Comparison of ENCODE assay signal across 9 cellular contexts in the genomic region with DNA sequence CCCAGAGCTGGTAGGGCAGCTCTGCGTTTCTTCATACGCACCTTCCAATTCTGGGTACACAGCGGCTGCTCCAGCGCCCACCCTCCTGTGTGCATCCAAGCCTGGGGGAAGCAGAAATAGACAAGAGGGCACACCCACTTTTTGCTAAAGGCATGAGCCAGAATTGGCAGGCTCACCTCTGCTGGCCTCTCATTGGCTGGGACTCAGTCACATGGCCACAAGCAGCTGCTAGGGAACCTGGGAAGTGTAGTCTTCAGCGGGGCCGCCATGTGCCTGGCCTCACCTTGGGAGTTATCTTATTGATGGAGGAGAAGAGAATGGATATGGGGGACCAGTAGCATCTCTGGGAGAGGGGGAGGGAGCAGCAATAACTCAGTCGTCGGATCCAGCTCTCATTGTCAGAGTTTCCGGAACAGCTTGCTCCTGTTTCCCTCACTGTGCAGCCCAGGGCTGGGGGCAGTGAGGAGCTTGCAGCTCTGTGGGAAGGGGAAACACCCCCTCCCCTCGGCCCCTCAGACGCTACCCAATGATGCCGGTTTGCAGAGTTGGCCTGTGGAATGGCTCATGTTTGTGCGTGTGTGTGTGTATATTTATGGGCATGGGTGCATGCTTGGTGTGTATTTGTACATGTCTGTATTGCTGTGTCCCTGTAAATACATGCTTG. TPM values are rescaled to one million over a fixed set of nuclear protein-coding genes. Genes with fewer than 3 reads are reported as not detected.
DNase-seq lines count a peak whose midpoint lies in the region; ATAC-seq and TF ChIP-seq lines count a peak whose summit lies in the region.
"Had no signal": no experiment of that assay in that cellular context is flagged by ENCODE, and none has a peak within 500 bp of the region (broad histone marks: within the 10 kb centered on the region; RNA-seq: fewer than 3 reads in every experiment).

No MANE protein-coding gene starts in this region.

- POLR2A ChIA-PET in A673 (lab: Charles Lee; ENCODE audit: low non-redundant PET), result no interaction called here

- peaks cover 2% of the 10 kb centered on the region for H3K36me3 Mint-ChIP-seq in IgD-negative memory B cell
- H3K36me3 Mint-ChIP-seq in activated T-cell treated with anti-CD3 and anti-CD28 coated beads, Interleukin-2, amount 50 U/mL, for 4 hours (ENCODE audit: insufficient read depth), result no peaks in the 10 kb centered on the region

- H3K4me1 Mint-ChIP-seq in IgD-negative memory B cell, result peaks cover 11 to 15% (median 12%) of the 10 kb centered on the region in 3 donors
- H3K4me1 Mint-ChIP-seq in activated T-cell treated with anti-CD3 and anti-CD28 coated beads, Interleukin-2, amount 50 U/mL, for 4 hours (ENCODE audit: low read depth), result peaks cover 7% of the 10 kb centered on the region

- H3K27ac Mint-ChIP-seq in IgD-negative memory B cell, result peak overlapping the region in 2 of 3 donors; percentile 2 to 90

- ATAC-seq in GM19324 (IDR thresholded peaks at IDR 0.05; ENCODE audit: low FRiP score, unreplicated experiment), result peak; percentile 39
- ATAC-seq in activated T-cell treated with anti-CD3 and anti-CD28 coated beads, Interleukin-2, amount 50 U/mL, for 4 hours, result peak; percentile 99 to 100

- H3K27me3 ChIP-seq in A673 (replicated peaks; ENCODE audit: insufficient read depth, low read depth, low read length, poor library complexity) (no peaks in the 10 kb centered on the region), neutrophil (no peaks in the 10 kb centered on the region), testis (no peaks in the 10 kb centered on the region)

- BruUV-seq in A673 (replicated peaks; lab: Mats Ljungman, UMichigan), result no TSS peak

- H3K4me3 Mint-ChIP-seq in IgD-negative memory B cell, result peak overlapping the region in 2 of 4 donors; percentile 40 to 59
- H3K4me3 Mint-ChIP-seq in activated T-cell treated with anti-CD3 and anti-CD28 coated beads, Interleukin-2, amount 50 U/mL, for 4 hours, result peak overlapping the region; percentile 56

- intact Hi-C loops in A673 (cut with micrococcal nuclease; ENCODE audit: unreplicated experiment), result no loop called here
- intact Hi-C loops in testis (cut with DNase I; ENCODE audit: low total_unique reads), result no loop called here

- TF ChIP-seq CTCF in A673 (conservative IDR thresholded peaks at IDR 0.05; ENCODE audit: low read depth, low read length), result no peak
- no peak for TF ChIP-seq CTCF in neutrophil (IDR thresholded peaks at IDR 0.05)
- TF ChIP-seq CTCF in testis (IDR thresholded peaks at IDR 0.05), result no peak

- no peaks in the 10 kb centered on the region for H3K36me3 ChIP-seq in A673 (ENCODE audit: insufficient read depth, low read length, poor library complexity, severe bottlenecking)
- no peaks in the 10 kb centered on the region for H3K36me3 ChIP-seq in neutrophil
- no peaks in the 10 kb centered on the region for H3K36me3 ChIP-seq in testis (ENCODE audit: low read depth, missing control alignments)

- H3K9me3 ChIP-seq in A673 (ENCODE audit: low read depth, low read length, poor library complexity, severe bottlenecking), result no peaks in the 10 kb centered on the region
- no peaks in the 10 kb centered on the region for H3K9me3 ChIP-seq in neutrophil
- no peaks in the 10 kb centered on the region for H3K9me3 ChIP-seq in testis

- H3K4me1 ChIP-seq in A673 (ENCODE audit: insufficient read depth, low read length, poor library complexity, severe bottlenecking) (no peaks in the 10 kb centered on the region), neutrophil (ENCODE audit: control insufficient read depth in 1 of 2, insufficient read depth in 1 of 2, low read depth in 1 of 2, low read length in 1 of 2) (peaks cover 7 to 15% of the 10 kb centered on the region in 2 experiments), testis (peaks cover 10% of the 10 kb centered on the region)

- WGBS in testis, 2 donors, result 34 to 43% methylated on average over 12 to 13 of the region's 13 CpGs

- CTCF ChIA-PET in A673 (lab: Charles Lee), result interaction anchor here (1.6 kb wide), 1 partner anchor 39 kb away, joined by 7 read pairs; no protein-coding TSS in a partner anchor

- H3K27ac ChIP-seq in A673 (ENCODE audit: low read depth, low read length, poor library complexity, severe bottlenecking) (no peak overlapping the region), neutrophil (peak overlapping the region; percentile 68), testis (no peak overlapping the region)
- H3K27ac ChIP-seq: C4-2B had no signal

- no peak for TF ChIP-seq POLR2A in testis (IDR thresholded peaks at IDR 0.05)

- H3K27me3 Mint-ChIP-seq in IgD-negative memory B cell, result no peaks in the 10 kb centered on the region
- H3K27me3 Mint-ChIP-seq in activated T-cell treated with anti-CD3 and anti-CD28 coated beads, Interleukin-2, amount 50 U/mL, for 4 hours (ENCODE audit: low read depth), result no peaks in the 10 kb centered on the region

- H3K9me3 Mint-ChIP-seq in IgD-negative memory B cell, result no peaks in the 10 kb centered on the region
- H3K9me3 Mint-ChIP-seq in activated T-cell treated with anti-CD3 and anti-CD28 coated beads, Interleukin-2, amount 50 U/mL, for 4 hours, result no peaks in the 10 kb centered on the region

- no peak overlapping the region for H3K4me3 ChIP-seq in A673 (ENCODE audit: low read depth, low read length, poor library complexity, severe bottlenecking)
- peak overlapping the region; percentile 36 to 38 for H3K4me3 ChIP-seq in neutrophil (ENCODE audit: low read depth in 1 of 2, low read length in 1 of 2)
- H3K4me3 ChIP-seq in testis, result no peak overlapping the region

- DNase-seq in A673 (ENCODE audit: low spot score) (peak; percentile 91), RPMI7951 (ENCODE audit: low read depth) (peak; percentile 72), fibroblast of peridontal ligament (ENCODE audit: extremely low read depth) (peak; percentile 57), testis (peak; percentile 94)
- DNase-seq in activated T-cell treated with anti-CD3 and anti-CD28 coated beads, Interleukin-2, amount 50 U/mL, for 4 hours, result peak; percentile 62

RNA-seq across cellular contexts. Expression of a gene that starts 11.8 kb away (rescaled TPM):
- total RNA-seq in A673 (2021), result 47.1 and 55.1 TPM in 2 replicates
- 24.8 TPM for polyA plus RNA-seq in IgD-negative memory B cell
- 10.6 and 11.3 TPM in 2 replicates for total RNA-seq in RPMI7951 (2014; rRNA removed; shearing (Covaris generic))
- total RNA-seq in activated T-cell treated with anti-CD3 and anti-CD28 coated beads, Interleukin-2, amount 50 U/mL, for 4 hours, result 10 to 100 TPM; 69.9 to 76.6 (median 70.7) TPM
- 100 to 1,000 TPM in 1 of 2 donors, 10 to 100 TPM in 1; 60.6 to 120 TPM for total RNA-seq in testis
- 78.2 TPM for polyA plus RNA-seq in testis (ENCODE audit: insufficient read depth, low read depth, low replicate concordance)

RNA-seq across cellular contexts. Expression of a gene that starts 30.1 kb away (rescaled TPM):
- total RNA-seq in A673 (2021) (476 and 573 TPM in 2 replicates), testis (100 to 1,000 TPM; 192 to 228 TPM)
- polyA plus RNA-seq in IgD-negative memory B cell (186 TPM), testis (ENCODE audit: insufficient read depth, low read depth, low replicate concordance) (227 TPM)
- total RNA-seq in RPMI7951 (2014; rRNA removed; shearing (Covaris generic)), result 190 and 217 TPM in 2 replicates
- 100 to 1,000 TPM; 611 to 673 (median 650) TPM for total RNA-seq in activated T-cell treated with anti-CD3 and anti-CD28 coated beads, Interleukin-2, amount 50 U/mL, for 4 hours

RNA-seq across cellular contexts. Expression of a gene that starts 33.5 kb away (rescaled TPM):
- total RNA-seq in A673 (2021), result 2.7 and 5.8 TPM in 2 replicates
- polyA plus RNA-seq in IgD-negative memory B cell, result 2.1 TPM
- total RNA-seq in RPMI7951 (2014; rRNA removed; shearing (Covaris generic)), result not detected in 2 replicates
- total RNA-seq in activated T-cell treated with anti-CD3 and anti-CD28 coated beads, Interleukin-2, amount 50 U/mL, for 4 hours, result under 1 TPM; 0.30 to 0.90 (median 0.40) TPM
- total RNA-seq in testis, result 1 to 10 TPM; 4.6 to 6.4 TPM
- 9.7 TPM for polyA plus RNA-seq in testis (ENCODE audit: insufficient read depth, low read depth, low replicate concordance)

RNA-seq across cellular contexts. Expression of a gene that starts 42.3 kb away (rescaled TPM):
- 93.5 and 97.2 TPM in 2 replicates for total RNA-seq in A673 (2021)
- 156 TPM for polyA plus RNA-seq in IgD-negative memory B cell
- total RNA-seq in RPMI7951 (2014; rRNA removed; shearing (Covaris generic)), result 74.9 and 132 TPM in 2 replicates
- total RNA-seq in activated T-cell treated with anti-CD3 and anti-CD28 coated beads, Interleukin-2, amount 50 U/mL, for 4 hours, result 100 to 1,000 TPM; 198 to 208 (median 201) TPM
- 100 to 1,000 TPM; 156 to 158 TPM for total RNA-seq in testis
- polyA plus RNA-seq in testis (ENCODE audit: insufficient read depth, low read depth, low replicate concordance), result 97.7 TPM

Comparison
In these comparisons a context has a peak if more than half of its experiments do, and no peak if none do; other contexts are left out.
1. H3K4me3 ChIP-seq: peak in neutrophil (2 of 2); none in A673 (single experiment) and testis (0 of 2).
2. Peak in every context shown above with its lines, with median percentiles within 50 percentile points of each other: DNase-seq.